1 cellular context compared by ENCODE assay signal in genomic region chr9:38160613-38161215, GRCh38.
TF ChIP-seq lines count a peak whose summit lies in the region.

No MANE protein-coding gene starts in this region.

TF ChIP-seq in WTC11, 78 proteins besides CTCF, POLR2A, EP300 and RAD21 (continued from another document):
- TF ChIP-seq, protein P1, sequence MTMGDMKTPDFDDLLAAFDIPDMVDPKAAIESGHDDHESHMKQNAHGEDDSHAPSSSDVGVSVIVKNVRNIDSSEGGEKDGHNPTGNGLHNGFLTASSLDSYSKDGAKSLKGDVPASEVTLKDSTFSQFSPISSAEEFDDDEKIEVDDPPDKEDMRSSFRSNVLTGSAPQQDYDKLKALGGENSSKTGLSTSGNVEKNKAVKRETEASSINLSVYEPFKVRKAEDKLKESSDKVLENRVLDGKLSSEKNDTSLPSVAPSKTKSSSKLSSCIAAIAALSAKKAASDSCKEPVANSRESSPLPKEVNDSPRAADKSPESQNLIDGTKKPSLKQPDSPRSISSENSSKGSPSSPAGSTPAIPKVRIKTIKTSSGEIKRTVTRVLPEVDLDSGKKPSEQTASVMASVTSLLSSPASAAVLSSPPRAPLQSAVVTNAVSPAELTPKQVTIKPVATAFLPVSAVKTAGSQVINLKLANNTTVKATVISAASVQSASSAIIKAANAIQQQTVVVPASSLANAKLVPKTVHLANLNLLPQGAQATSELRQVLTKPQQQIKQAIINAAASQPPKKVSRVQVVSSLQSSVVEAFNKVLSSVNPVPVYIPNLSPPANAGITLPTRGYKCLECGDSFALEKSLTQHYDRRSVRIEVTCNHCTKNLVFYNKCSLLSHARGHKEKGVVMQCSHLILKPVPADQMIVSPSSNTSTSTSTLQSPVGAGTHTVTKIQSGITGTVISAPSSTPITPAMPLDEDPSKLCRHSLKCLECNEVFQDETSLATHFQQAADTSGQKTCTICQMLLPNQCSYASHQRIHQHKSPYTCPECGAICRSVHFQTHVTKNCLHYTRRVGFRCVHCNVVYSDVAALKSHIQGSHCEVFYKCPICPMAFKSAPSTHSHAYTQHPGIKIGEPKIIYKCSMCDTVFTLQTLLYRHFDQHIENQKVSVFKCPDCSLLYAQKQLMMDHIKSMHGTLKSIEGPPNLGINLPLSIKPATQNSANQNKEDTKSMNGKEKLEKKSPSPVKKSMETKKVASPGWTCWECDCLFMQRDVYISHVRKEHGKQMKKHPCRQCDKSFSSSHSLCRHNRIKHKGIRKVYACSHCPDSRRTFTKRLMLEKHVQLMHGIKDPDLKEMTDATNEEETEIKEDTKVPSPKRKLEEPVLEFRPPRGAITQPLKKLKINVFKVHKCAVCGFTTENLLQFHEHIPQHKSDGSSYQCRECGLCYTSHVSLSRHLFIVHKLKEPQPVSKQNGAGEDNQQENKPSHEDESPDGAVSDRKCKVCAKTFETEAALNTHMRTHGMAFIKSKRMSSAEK (CRISPR knock-in tag; IDR thresholded peaks at IDR 0.05; ENCODE audit: borderline replicate concordance): no peak
- no peak for TF ChIP-seq IRF1 (CRISPR knock-in tag; IDR thresholded peaks at IDR 0.05)
- TF ChIP-seq, protein P2, sequence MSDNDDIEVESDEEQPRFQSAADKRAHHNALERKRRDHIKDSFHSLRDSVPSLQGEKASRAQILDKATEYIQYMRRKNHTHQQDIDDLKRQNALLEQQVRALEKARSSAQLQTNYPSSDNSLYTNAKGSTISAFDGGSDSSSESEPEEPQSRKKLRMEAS (CRISPR knock-in tag; IDR thresholded peaks at IDR 0.05): no peak
- TF ChIP-seq PRRX2 (CRISPR knock-in tag; IDR thresholded peaks at IDR 0.05): no peak
